In the genomic region with DNA sequence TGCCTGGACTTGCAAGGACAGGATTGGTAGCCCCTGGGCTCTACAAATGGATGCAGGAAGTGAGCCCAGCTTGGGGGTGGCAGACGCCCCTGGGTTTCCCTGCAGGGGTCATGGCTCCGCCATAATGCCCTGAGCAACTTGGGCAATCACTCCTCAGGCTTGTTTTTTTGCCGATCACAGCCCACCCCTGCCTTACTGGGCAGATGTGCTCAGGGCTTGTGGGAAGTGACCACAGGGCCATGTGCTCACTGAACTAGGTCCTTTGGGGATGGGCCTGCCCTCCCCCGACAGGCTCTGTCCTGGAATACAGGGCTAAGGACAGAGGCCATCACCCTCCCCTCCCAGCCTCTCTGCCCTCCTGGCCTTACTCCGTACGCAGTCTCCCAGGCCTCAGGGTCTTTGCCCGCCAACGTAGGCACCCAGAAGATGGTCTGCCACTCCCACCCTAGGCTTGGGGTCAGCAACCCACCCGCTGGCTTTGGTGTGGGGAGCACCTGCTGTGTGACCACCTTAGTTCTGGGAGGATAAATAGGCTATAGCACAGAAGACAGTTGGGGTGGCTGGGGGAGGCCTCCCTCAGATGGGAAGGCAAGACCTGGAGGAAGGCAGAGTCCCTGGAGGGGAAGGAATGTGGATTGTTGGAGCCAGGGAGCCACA, we compare ENCODE assay signal across 16 cellular contexts. TPM values are rescaled to one million over a fixed set of nuclear protein-coding genes. Genes with fewer than 3 reads are reported as not detected.
DNase-seq lines count a peak whose midpoint lies in the region; ATAC-seq lines count a peak whose summit lies in the region.
"Had no signal": no experiment of that assay in that cellular context is flagged by ENCODE, and none has a peak within 500 bp of the region (broad histone marks: within the 10 kb centered on the region; RNA-seq: fewer than 3 reads in every experiment).

No MANE protein-coding gene starts in this region.

- no peak for DNase-seq in activated naive CD4-positive, alpha-beta T cell treated with anti-CD3 and anti-CD28 coated beads for 36 hours
- no peak for DNase-seq in stimulated activated effector memory CD8-positive, alpha-beta T cell treated with anti-CD3 and anti-CD28 coated beads, Interleukin-12 subunit alpha, Interleukin-12 subunit beta, amount 100 ng/mL, for 72 hours (ENCODE audit: low spot score in 2 of 2)
- no peak for DNase-seq in NCI-H226
- DNase-seq: activated naive CD4-positive, alpha-beta T cell treated with anti-CD3 and anti-CD28 coated beads, Interleukin-2, amount 50 U/mL, for 16 hours; Calu3; NCI-H1694; NCI-H510A; PC-3; small intestine; WERI-Rb-1 had no signal

- H3K27ac Mint-ChIP-seq in activated naive CD4-positive, alpha-beta T cell treated with anti-CD3 and anti-CD28 coated beads, Interleukin-2, amount 50 U/mL, for 24 hours, result peak overlapping the region; percentile 74
- no peak overlapping the region for H3K27ac Mint-ChIP-seq in activated naive CD4-positive, alpha-beta T cell treated with anti-CD3 and anti-CD28 coated beads for 36 hours
- H3K27ac Mint-ChIP-seq in activated naive CD8-positive, alpha-beta T cell, result peak overlapping the region; percentile 11
- H3K27ac Mint-ChIP-seq in stimulated activated effector memory CD8-positive, alpha-beta T cell treated with anti-CD3 and anti-CD28 coated beads, Interleukin-12 subunit alpha, Interleukin-12 subunit beta, amount 100 ng/mL, for 72 hours, result peak overlapping the region; percentile 97

- no peak overlapping the region for H3K4me3 Mint-ChIP-seq in activated naive CD4-positive, alpha-beta T cell treated with anti-CD3 and anti-CD28 coated beads, Interleukin-2, amount 50 U/mL, for 24 hours
- H3K4me3 Mint-ChIP-seq in activated naive CD4-positive, alpha-beta T cell treated with anti-CD3 and anti-CD28 coated beads for 36 hours, result no peak overlapping the region
- peak overlapping the region; percentile 46 for H3K4me3 Mint-ChIP-seq in activated naive CD8-positive, alpha-beta T cell
- H3K4me3 Mint-ChIP-seq in stimulated activated effector memory CD8-positive, alpha-beta T cell treated with anti-CD3 and anti-CD28 coated beads, Interleukin-12 subunit alpha, Interleukin-12 subunit beta, amount 100 ng/mL, for 72 hours, result no peak overlapping the region

- peaks cover 16% of the 10 kb centered on the region for H3K36me3 Mint-ChIP-seq in activated naive CD4-positive, alpha-beta T cell treated with anti-CD3 and anti-CD28 coated beads, Interleukin-2, amount 50 U/mL, for 24 hours
- H3K36me3 Mint-ChIP-seq in activated naive CD4-positive, alpha-beta T cell treated with anti-CD3 and anti-CD28 coated beads for 36 hours (ENCODE audit: low read depth), result peaks cover 30% of the 10 kb centered on the region
- peaks cover 5% of the 10 kb centered on the region for H3K36me3 Mint-ChIP-seq in activated naive CD8-positive, alpha-beta T cell
- peaks cover 67% of the 10 kb centered on the region for H3K36me3 Mint-ChIP-seq in stimulated activated effector memory CD8-positive, alpha-beta T cell treated with anti-CD3 and anti-CD28 coated beads, Interleukin-12 subunit alpha, Interleukin-12 subunit beta, amount 100 ng/mL, for 72 hours

- H3K4me1 Mint-ChIP-seq in activated naive CD4-positive, alpha-beta T cell treated with anti-CD3 and anti-CD28 coated beads, Interleukin-2, amount 50 U/mL, for 24 hours, result peaks cover 23% of the 10 kb centered on the region
- H3K4me1 Mint-ChIP-seq in activated naive CD4-positive, alpha-beta T cell treated with anti-CD3 and anti-CD28 coated beads for 36 hours (ENCODE audit: low read depth), result peaks cover 24% of the 10 kb centered on the region
- H3K4me1 Mint-ChIP-seq in activated naive CD8-positive, alpha-beta T cell (ENCODE audit: low read depth), result peaks cover 25% of the 10 kb centered on the region
- peaks cover 26% of the 10 kb centered on the region for H3K4me1 Mint-ChIP-seq in stimulated activated effector memory CD8-positive, alpha-beta T cell treated with anti-CD3 and anti-CD28 coated beads, Interleukin-12 subunit alpha, Interleukin-12 subunit beta, amount 100 ng/mL, for 72 hours

- ATAC-seq in stimulated activated effector memory CD8-positive, alpha-beta T cell treated with anti-CD3 and anti-CD28 coated beads, Interleukin-12 subunit alpha, Interleukin-12 subunit beta, amount 100 ng/mL, for 72 hours, result no peak
- ATAC-seq in GM18907 (IDR thresholded peaks at IDR 0.05; ENCODE audit: unreplicated experiment) (no peak), HG03439 (IDR thresholded peaks at IDR 0.05; ENCODE audit: unreplicated experiment) (no peak)
- ATAC-seq: PC-3 had no signal

- no peaks in the 10 kb centered on the region for H3K27me3 Mint-ChIP-seq in activated naive CD4-positive, alpha-beta T cell treated with anti-CD3 and anti-CD28 coated beads, Interleukin-2, amount 50 U/mL, for 24 hours
- H3K27me3 Mint-ChIP-seq in activated naive CD4-positive, alpha-beta T cell treated with anti-CD3 and anti-CD28 coated beads for 36 hours (ENCODE audit: low read depth), result no peaks in the 10 kb centered on the region
- H3K27me3 Mint-ChIP-seq in activated naive CD8-positive, alpha-beta T cell, result no peaks in the 10 kb centered on the region

- H3K9me3 ChIP-seq in HUES6 (ENCODE audit: control insufficient read depth, insufficient read depth, low read depth, low read length), result no peaks in the 10 kb centered on the region

- no peaks in the 10 kb centered on the region for H3K27me3 ChIP-seq in HUES6 (ENCODE audit: control insufficient read depth, insufficient read depth, low read length)

- intact Hi-C loops in activated naive CD4-positive, alpha-beta T cell treated with anti-CD3 and anti-CD28 coated beads for 36 hours (cut with micrococcal nuclease), result no loop called here

- H3K9me3 Mint-ChIP-seq in activated naive CD4-positive, alpha-beta T cell treated with anti-CD3 and anti-CD28 coated beads, Interleukin-2, amount 50 U/mL, for 24 hours, result no peaks in the 10 kb centered on the region
- H3K9me3 Mint-ChIP-seq in activated naive CD4-positive, alpha-beta T cell treated with anti-CD3 and anti-CD28 coated beads for 36 hours, result no peaks in the 10 kb centered on the region
- no peaks in the 10 kb centered on the region for H3K9me3 Mint-ChIP-seq in activated naive CD8-positive, alpha-beta T cell (ENCODE audit: low read depth)
- H3K9me3 Mint-ChIP-seq in stimulated activated effector memory CD8-positive, alpha-beta T cell treated with anti-CD3 and anti-CD28 coated beads, Interleukin-12 subunit alpha, Interleukin-12 subunit beta, amount 100 ng/mL, for 72 hours, result no peaks in the 10 kb centered on the region

- H3K9ac ChIP-seq in HUES6 (ENCODE audit: low read length), result peak overlapping the region; percentile 17
- H3K9ac ChIP-seq: parathyroid adenoma had no signal

- H3K36me3 ChIP-seq in HUES6 (ENCODE audit: control insufficient read depth, insufficient read depth, low read length), result peaks cover 33% of the 10 kb centered on the region

- CTCF ChIA-PET in activated naive CD4-positive, alpha-beta T cell treated with anti-CD3 and anti-CD28 coated beads for 36 hours (lab: Charles Lee), result no interaction called here

- H3K4me1 ChIP-seq in HUES6 (ENCODE audit: control insufficient read depth, insufficient read depth, low read length), result peaks cover 13% of the 10 kb centered on the region

- no peak overlapping the region for H3K4me3 ChIP-seq in HUES6 (ENCODE audit: low read depth, low read length)

- H3K27ac ChIP-seq in HUES6 (ENCODE audit: low read depth, low read length), result no peak overlapping the region
- H3K27ac ChIP-seq: parathyroid adenoma, WERI-Rb-1 had no signal

RNA-seq across cellular contexts. Expression of a gene that starts 3.8 kb away (rescaled TPM):
- total RNA-seq in activated naive CD4-positive, alpha-beta T cell treated with anti-CD3 and anti-CD28 coated beads for 36 hours, result 1,000 to 10,000 TPM; 3,807 to 3,940 TPM

RNA-seq across cellular contexts. Expression of a gene that starts 5.1 kb away (rescaled TPM):
- total RNA-seq in activated naive CD4-positive, alpha-beta T cell treated with anti-CD3 and anti-CD28 coated beads for 36 hours, result 10 to 100 TPM; 15.5 to 22.6 TPM

RNA-seq across cellular contexts. Expression of a gene that starts 8.5 kb away (rescaled TPM):
- total RNA-seq in activated naive CD4-positive, alpha-beta T cell treated with anti-CD3 and anti-CD28 coated beads for 36 hours, result 10 to 100 TPM; 43.2 to 45.2 TPM

RNA-seq across cellular contexts. Expression of a gene that starts 14.2 kb away (rescaled TPM):
- under 1 TPM; 0.32 to 0.41 TPM for total RNA-seq in activated naive CD4-positive, alpha-beta T cell treated with anti-CD3 and anti-CD28 coated beads for 36 hours

RNA-seq across cellular contexts. Expression of a gene that starts 15.5 kb away (rescaled TPM):
- total RNA-seq in activated naive CD4-positive, alpha-beta T cell treated with anti-CD3 and anti-CD28 coated beads for 36 hours, result 10 to 100 TPM; 19.1 to 21.8 TPM
